ENCODE assay signal across 32 cellular contexts in genomic region chr10:91048380-91048779, GRCh38.
"Had no signal": no experiment of that assay in that cellular context is flagged by ENCODE, and none has a peak within 500 bp of the region (broad histone marks: within the 10 kb centered on the region; RNA-seq: fewer than 3 reads in every experiment).

No MANE protein-coding gene starts in this region.

- H3K4me1 Mint-ChIP-seq: activated CD4-positive, alpha-beta T cell treated with anti-CD3 and anti-CD28 coated beads for 36 hours; activated CD4-positive, alpha-beta T cell treated with anti-CD3 and anti-CD28 coated beads, Interleukin-2, amount 10 ng/mL, durations not matched to agents 24 days and 14 days; activated naive CD4-positive, alpha-beta T cell treated with anti-CD3 and anti-CD28 coated beads, Interleukin-2, amount 50 U/mL, for 24 hours; activated naive CD8-positive, alpha-beta T cell treated with anti-CD3 and anti-CD28 coated beads, Interleukin-2, amount 50 U/mL, for 24 hours; central memory CD8-positive, alpha-beta T cell had no signal

- FAIRE-seq: bronchial epithelial cell had no signal

- H3K36me3 Mint-ChIP-seq: activated CD4-positive, alpha-beta memory T cell treated with anti-CD3 and anti-CD28 coated beads for 36 hours; activated naive CD4-positive, alpha-beta T cell treated with anti-CD3 and anti-CD28 coated beads, Interleukin-2, amount 50 U/mL, for 24 hours; activated naive CD8-positive, alpha-beta T cell treated with anti-CD3 and anti-CD28 coated beads for 36 hours had no signal

- H3K4me1 ChIP-seq: foreskin keratinocyte had no signal

- H3K36me3 ChIP-seq: ascending aorta, brain microvascular endothelial cell, esophagus muscularis mucosa, gastrocnemius medialis, heart left ventricle had no signal

- H3K4me3 ChIP-seq: ascending aorta, coronary artery, esophagus muscularis mucosa, gastrocnemius medialis, heart left ventricle had no signal

- DNase-seq: activated CD4-positive, alpha-beta memory T cell treated with anti-CD3 and anti-CD28 coated beads for 36 hours; activated CD4-positive, alpha-beta T cell treated with anti-CD3 and anti-CD28 coated beads for 36 hours; activated CD4-positive, alpha-beta T cell treated with anti-CD3 and anti-CD28 coated beads, Interleukin-2, amount 10 ng/mL, durations not matched to agents 24 days and 14 days; activated CD4-positive, CD25-positive, alpha-beta regulatory T cell; activated CD4-positive, CD25-positive, alpha-beta regulatory T cell treated with anti-CD3 and anti-CD28 coated beads, Interleukin-2, amount 50 U/mL, for 72 hours; activated CD8-positive, alpha-beta memory T cell treated with anti-CD3 and anti-CD28 coated beads, Interleukin-2, amount 10 ng/mL, durations not matched to agents 7 days and 5 days; activated CD8-positive, alpha-beta memory T cell treated with anti-CD3 and anti-CD28 coated beads, Interleukin-2, amount 50 U/mL, for 4 hours; activated CD8-positive, alpha-beta T cell treated with anti-CD3 and anti-CD28 coated beads, Interleukin-2, amount 10 ng/mL, durations not matched to agents 7 days and 5 days; activated effector memory CD4-positive, alpha-beta T cell treated with anti-CD3 and anti-CD28 coated beads, Interleukin-2, amount 50 U/mL, for 16 hours; activated naive CD4-positive, alpha-beta T cell treated with anti-CD3 and anti-CD28 coated beads for 36 hours; activated naive CD8-positive, alpha-beta T cell treated with anti-CD3 and anti-CD28 coated beads for 36 hours; activated naive CD8-positive, alpha-beta T cell treated with anti-CD3 and anti-CD28 coated beads, Interleukin-2, amount 50 U/mL, for 24 hours; activated T-cell treated with anti-CD3 and anti-CD28 coated beads, Interleukin-2, amount 50 U/mL, for 1 hour; activated T-cell treated with anti-CD3 and anti-CD28 coated beads, Interleukin-2, amount 50 U/mL, for 48 hours; brain microvascular endothelial cell; effector CD4-positive, alpha-beta T cell; effector memory CD8-positive, alpha-beta T cell; erythroblast; foreskin keratinocyte; gastrocnemius medialis; glutamatergic neuron; heart left ventricle; T-helper 9 cell had no signal

- H3K4me3 Mint-ChIP-seq: activated CD4-positive, alpha-beta memory T cell treated with anti-CD3 and anti-CD28 coated beads for 36 hours; activated CD4-positive, alpha-beta T cell treated with anti-CD3 and anti-CD28 coated beads for 36 hours; activated CD4-positive, alpha-beta T cell treated with anti-CD3 and anti-CD28 coated beads, Interleukin-2, amount 10 ng/mL, durations not matched to agents 24 days and 14 days; activated CD8-positive, alpha-beta memory T cell treated with anti-CD3 and anti-CD28 coated beads, Interleukin-2, amount 10 ng/mL, durations not matched to agents 7 days and 5 days; activated CD8-positive, alpha-beta T cell treated with anti-CD3 and anti-CD28 coated beads, Interleukin-2, amount 10 ng/mL, durations not matched to agents 7 days and 5 days; activated naive CD4-positive, alpha-beta T cell treated with anti-CD3 and anti-CD28 coated beads for 36 hours; activated naive CD4-positive, alpha-beta T cell treated with anti-CD3 and anti-CD28 coated beads, Interleukin-2, amount 50 U/mL, for 24 hours; activated naive CD8-positive, alpha-beta T cell treated with anti-CD3 and anti-CD28 coated beads for 36 hours; activated naive CD8-positive, alpha-beta T cell treated with anti-CD3 and anti-CD28 coated beads, Interleukin-2, amount 50 U/mL, for 24 hours; activated T-helper 1 cell treated with anti-CD3 and anti-CD28 coated beads, Interleukin-12 subunit alpha, Interleukin-12 subunit beta, Interleukin-2, Interleukin-4 antibody, amounts not matched to agents 30 ng/mL and 10 ng/mL and 1 ng/mL, durations not matched to agents 14 hours and 24 hours and 36 hours; central memory CD8-positive, alpha-beta T cell; dendritic cell treated with granulocyte-macrophage colony-stimulating factor and Interleukin-4, amounts not matched to agents 40 ng/mL and 50 ng/mL, for 4 days; effector memory CD8-positive, alpha-beta T cell had no signal

- H3K27ac Mint-ChIP-seq: activated CD4-positive, alpha-beta memory T cell treated with anti-CD3 and anti-CD28 coated beads for 36 hours; activated CD4-positive, alpha-beta T cell treated with anti-CD3 and anti-CD28 coated beads for 36 hours; activated CD4-positive, alpha-beta T cell treated with anti-CD3 and anti-CD28 coated beads, Interleukin-2, amount 10 ng/mL, durations not matched to agents 24 days and 14 days; activated CD8-positive, alpha-beta memory T cell treated with anti-CD3 and anti-CD28 coated beads, Interleukin-2, amount 10 ng/mL, durations not matched to agents 7 days and 5 days; activated CD8-positive, alpha-beta T cell treated with anti-CD3 and anti-CD28 coated beads, Interleukin-2, amount 10 ng/mL, durations not matched to agents 7 days and 5 days; activated naive CD4-positive, alpha-beta T cell treated with anti-CD3 and anti-CD28 coated beads for 36 hours; activated naive CD4-positive, alpha-beta T cell treated with anti-CD3 and anti-CD28 coated beads, Interleukin-2, amount 50 U/mL, for 24 hours; activated naive CD8-positive, alpha-beta T cell treated with anti-CD3 and anti-CD28 coated beads for 36 hours; activated naive CD8-positive, alpha-beta T cell treated with anti-CD3 and anti-CD28 coated beads, Interleukin-2, amount 50 U/mL, for 24 hours; activated T-helper 1 cell treated with anti-CD3 and anti-CD28 coated beads, Interleukin-12 subunit alpha, Interleukin-12 subunit beta, Interleukin-2, Interleukin-4 antibody, amounts not matched to agents 30 ng/mL and 10 ng/mL and 1 ng/mL, durations not matched to agents 14 hours and 24 hours and 36 hours; activated T-helper 2 cell treated with anti-CD3 and anti-CD28 coated beads, Interferon-gamma antibody, Interleukin-2, Interleukin-4, amounts not matched to agents 10 μg/mL and 5 μg/mL and 100 μg/mL, durations not matched to agents 14 hours and 24 hours and 36 hours; dendritic cell treated with granulocyte-macrophage colony-stimulating factor and Interleukin-4, amounts not matched to agents 40 ng/mL and 50 ng/mL, for 4 days; effector memory CD8-positive, alpha-beta T cell had no signal

- ATAC-seq: activated CD4-positive, alpha-beta T cell treated with anti-CD3 and anti-CD28 coated beads for 36 hours; activated CD8-positive, alpha-beta memory T cell treated with anti-CD3 and anti-CD28 coated beads, Interleukin-2, amount 10 ng/mL, durations not matched to agents 7 days and 5 days; activated CD8-positive, alpha-beta T cell treated with anti-CD3 and anti-CD28 coated beads, Interleukin-2, amount 10 ng/mL, durations not matched to agents 7 days and 5 days; activated naive CD8-positive, alpha-beta T cell treated with anti-CD3 and anti-CD28 coated beads, Interleukin-2, amount 50 U/mL, for 24 hours; effector memory CD8-positive, alpha-beta T cell; foreskin keratinocyte; gastrocnemius medialis; heart left ventricle had no signal

- H3K27me3 ChIP-seq: ascending aorta, brain microvascular endothelial cell, esophagus muscularis mucosa, gastrocnemius medialis, heart left ventricle had no signal

- H3K9me3 Mint-ChIP-seq: activated CD4-positive, alpha-beta memory T cell treated with anti-CD3 and anti-CD28 coated beads for 36 hours; activated CD4-positive, alpha-beta T cell treated with anti-CD3 and anti-CD28 coated beads, Interleukin-2, amount 10 ng/mL, durations not matched to agents 24 days and 14 days; activated naive CD4-positive, alpha-beta T cell treated with anti-CD3 and anti-CD28 coated beads for 36 hours; activated naive CD4-positive, alpha-beta T cell treated with anti-CD3 and anti-CD28 coated beads, Interleukin-2, amount 50 U/mL, for 24 hours; activated naive CD8-positive, alpha-beta T cell treated with anti-CD3 and anti-CD28 coated beads for 36 hours; activated naive CD8-positive, alpha-beta T cell treated with anti-CD3 and anti-CD28 coated beads, Interleukin-2, amount 50 U/mL, for 24 hours; activated T-helper 1 cell treated with anti-CD3 and anti-CD28 coated beads, Interleukin-12 subunit alpha, Interleukin-12 subunit beta, Interleukin-2, Interleukin-4 antibody, amounts not matched to agents 30 ng/mL and 10 ng/mL and 1 ng/mL, durations not matched to agents 14 hours and 24 hours and 36 hours; activated T-helper 2 cell treated with anti-CD3 and anti-CD28 coated beads, Interferon-gamma antibody, Interleukin-2, Interleukin-4, amounts not matched to agents 10 μg/mL and 5 μg/mL and 100 μg/mL, durations not matched to agents 14 hours and 24 hours and 36 hours; central memory CD8-positive, alpha-beta T cell; dendritic cell treated with granulocyte-macrophage colony-stimulating factor and Interleukin-4, amounts not matched to agents 40 ng/mL and 50 ng/mL, for 4 days; effector memory CD8-positive, alpha-beta T cell had no signal

- H3K27ac ChIP-seq: ascending aorta, brain microvascular endothelial cell, coronary artery, esophagus muscularis mucosa, foreskin keratinocyte, gastrocnemius medialis, heart left ventricle had no signal

- H3K27me3 Mint-ChIP-seq: activated naive CD8-positive, alpha-beta T cell treated with anti-CD3 and anti-CD28 coated beads, Interleukin-2, amount 50 U/mL, for 24 hours; dendritic cell treated with granulocyte-macrophage colony-stimulating factor and Interleukin-4, amounts not matched to agents 40 ng/mL and 50 ng/mL, for 4 days had no signal

- H3K9me3 ChIP-seq: ascending aorta, esophagus muscularis mucosa, gastrocnemius medialis, heart left ventricle had no signal
